Comparison of ENCODE assay signal across 18 cellular contexts in the genomic region with DNA sequence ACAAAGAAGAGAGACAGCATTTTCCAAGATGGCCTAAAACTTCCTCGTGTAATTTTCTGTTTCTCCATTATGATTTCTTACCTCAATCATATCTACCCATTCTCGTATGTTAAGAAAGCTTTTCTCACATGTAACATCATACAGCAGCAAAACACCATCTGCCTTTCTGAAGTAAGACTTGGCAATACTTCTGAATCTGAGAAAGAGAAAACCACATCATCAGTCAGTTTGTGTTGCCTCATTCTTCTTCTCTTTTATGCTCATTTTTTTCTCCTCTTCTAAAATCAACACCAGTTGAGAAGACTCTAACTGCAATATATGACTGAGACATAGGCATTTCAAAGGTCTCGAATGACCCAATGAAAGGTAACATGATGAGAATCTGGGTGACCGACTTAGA.
"Had no signal": no experiment of that assay in that cellular context is flagged by ENCODE, and none has a peak within 500 bp of the region (broad histone marks: within the 10 kb centered on the region; RNA-seq: fewer than 3 reads in every experiment).

No MANE protein-coding gene starts in this region.

- H3K27ac Mint-ChIP-seq: natural killer cell had no signal

- H3K36me3 Mint-ChIP-seq: natural killer cell had no signal

- DNase-seq: effector memory CD4-positive, alpha-beta T cell; heart left ventricle; hippocampal formation; left colon; natural killer cell; posterior cingulate gyrus; stimulated activated CD4-positive, alpha-beta T cell treated with anti-CD3 and anti-CD28 coated beads, Interleukin-2, amount 100 ng/mL, for 24 hours; stimulated activated naive CD4-positive, alpha-beta T cell; stomach; substantia nigra; transverse colon had no signal

- H3K4me3 Mint-ChIP-seq: natural killer cell, neural crest cell had no signal

- H3K4me3 ChIP-seq: heart left ventricle, skin epidermis, stomach, thoracic aorta, transverse colon had no signal

- H3K4me1 Mint-ChIP-seq: natural killer cell had no signal

- ATAC-seq: esophagus mucosa, heart left ventricle, left colon, natural killer cell, sciatic nerve had no signal

- H3K27ac ChIP-seq: heart left ventricle, skin epidermis, stomach, thoracic aorta, transverse colon had no signal

- H3K9me3 ChIP-seq: heart left ventricle, stomach, thoracic aorta, transverse colon had no signal

- FAIRE-seq: endometrium, frontal cortex had no signal

- H3K36me3 ChIP-seq: heart left ventricle, thoracic aorta, transverse colon had no signal

- H3K27me3 ChIP-seq: heart left ventricle, stomach, transverse colon had no signal

- H3K9me3 Mint-ChIP-seq: natural killer cell, neural crest cell had no signal
